In genomic region chr2:26970244-26970927, GRCh38 we compare ENCODE assay signal across 8 cellular contexts. TPM values are rescaled to one million over a fixed set of nuclear protein-coding genes. Genes with fewer than 3 reads are reported as not detected.
A peak's percentile ranks its signal among the peaks of the same experiment; 100 is the strongest.
DNase-seq lines count a peak whose midpoint lies in the region; ATAC-seq and TF ChIP-seq lines count a peak whose summit lies in the region.

Gene MAPRE3, plus strand, starts transcription at chr2:26970637. Its CDS starts 51,582 bp downstream, at chr2:27022219.

- H3K4me1 ChIP-seq in left ventricle myocardium inferior (peaks cover 40% of the 10 kb centered on the region), tibial nerve (peaks cover 0 to 31% (median 5%) of the 10 kb centered on the region in 4 donors)

- no peaks in the 10 kb centered on the region for H3K9me3 ChIP-seq in T-helper 17 cell (ENCODE audit: control insufficient read depth, low read length, poor library complexity, severe bottlenecking)
- no peaks in the 10 kb centered on the region for H3K9me3 ChIP-seq in left ventricle myocardium inferior (replicated peaks)
- H3K9me3 ChIP-seq in tibial nerve: no peaks in the 10 kb centered on the region

- TF ChIP-seq EP300 in tibial nerve (IDR thresholded peaks at IDR 0.05): peak in 1 of 2 donors; percentile 25

- H3K27ac ChIP-seq in left ventricle myocardium inferior (replicated peaks) (peak within 1 kb of the TSS; percentile 84), tibial nerve (peak within 1 kb of the TSS; percentile 78 to 92 (median 84))

- H3K27me3 Mint-ChIP-seq in T-helper 17 cell: peaks cover 37% of the 10 kb centered on the region

- peaks cover 8% of the 10 kb centered on the region for H3K36me3 Mint-ChIP-seq in T-helper 17 cell (ENCODE audit: low read depth)

- TF ChIP-seq CTCF in left ventricle myocardium inferior (IDR thresholded peaks at IDR 0.05; ENCODE audit: borderline replicate concordance) (no peak), tibial nerve (IDR thresholded peaks at IDR 0.05) (peak in 1 of 5 experiments; percentile 8)

- peaks cover 25% of the 10 kb centered on the region for H3K4me1 Mint-ChIP-seq in T-helper 17 cell

- H3K4me3 Mint-ChIP-seq in T-helper 17 cell: peak within 1 kb of the TSS; percentile 90

- H3K4me3 ChIP-seq in left ventricle myocardium inferior: peak within 1 kb of the TSS; percentile 96
- H3K4me3 ChIP-seq in tibial nerve: peak within 1 kb of the TSS; percentile 59 to 94 (median 85)

- TF ChIP-seq POLR2A in tibial nerve (IDR thresholded peaks at IDR 0.05): no peak

- H3K27me3 ChIP-seq in left ventricle myocardium inferior (ENCODE audit: low read depth): peaks cover 4% of the 10 kb centered on the region
- H3K27me3 ChIP-seq in tibial nerve: no peaks in the 10 kb centered on the region

- intact Hi-C loops in left ventricle myocardium inferior (cut with micrococcal nuclease): no loop called here

- DNase-seq in EL (peak; percentile 63), NCI-H146 (lab: John Stamatoyannopoulos, UW) (peak; percentile 98), T-helper 17 cell (peak; percentile 74 to 82 (median 79)), amniotic stem cell (lab: John Stamatoyannopoulos, UW) (peak; percentile 63), left ventricle myocardium inferior (peak; percentile 82), pons (ENCODE audit: low spot score) (peak; percentile 76), tibial nerve (ENCODE audit: low spot score in 2 of 2) (peak; percentile 64 to 68)

- H3K27ac Mint-ChIP-seq in T-helper 17 cell: peak within 1 kb of the TSS; percentile 93

- WGBS in tibial nerve, 2 donors: 0% methylated on average over 17 to 51 of the region's 69 CpGs

- H3K36me3 ChIP-seq in left ventricle myocardium inferior (no peaks in the 10 kb centered on the region), tibial nerve (no peaks in the 10 kb centered on the region)

- peak; percentile 77 for ATAC-seq in HG02610 (IDR thresholded peaks at IDR 0.05; ENCODE audit: unreplicated experiment)
- ATAC-seq in T-helper 17 cell: peak; percentile 94

RNA-seq across cellular contexts. Expression of gene MAPRE3, which starts in this region (rescaled TPM):
- 1 to 10 TPM; 5.0 to 5.8 TPM for total RNA-seq in T-helper 17 cell
- total RNA-seq in left ventricle myocardium inferior: 57.4 TPM
- 10 to 100 TPM; 16.6 to 26.4 (median 19.7) TPM for total RNA-seq in tibial nerve

Comparison
In these comparisons a context has a peak if more than half of its experiments do, and no peak if none do; other contexts are left out.
1. Peak in every context shown above with its lines: DNase-seq, ATAC-seq, H3K4me3 ChIP-seq and H3K27ac ChIP-seq.